Comparison of ENCODE assay signal across 25 cellular contexts in the genomic region with DNA sequence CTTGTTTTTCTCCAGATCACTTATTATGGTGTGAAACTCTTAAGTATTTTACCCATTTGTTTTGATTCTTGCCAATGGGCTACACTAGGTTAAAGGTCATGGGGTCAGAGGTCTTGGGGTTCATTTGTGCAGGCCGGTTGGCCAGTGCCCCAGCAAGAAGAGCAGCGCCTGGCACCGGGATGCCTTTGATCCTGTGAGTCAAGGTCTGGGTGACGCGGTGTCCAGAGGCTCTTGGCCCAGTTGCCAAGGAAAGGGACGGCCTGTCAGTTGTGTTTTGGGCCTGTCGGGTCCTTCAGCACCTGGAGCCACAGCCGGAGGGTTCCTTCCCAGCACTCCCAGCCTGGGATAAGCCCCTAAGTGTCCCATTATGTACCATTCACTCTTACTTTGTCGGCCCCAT. TPM values are rescaled to one million over a fixed set of nuclear protein-coding genes. Genes with fewer than 3 reads are reported as not detected.
"Had no signal": no experiment of that assay in that cellular context is flagged by ENCODE, and none has a peak within 500 bp of the region (broad histone marks: within the 10 kb centered on the region; RNA-seq: fewer than 3 reads in every experiment).

No MANE protein-coding gene starts in this region.

- H3K4me3 ChIP-seq: Peyer's patch, SJSA1 had no signal

- H3K4me2 ChIP-seq: SK-N-SH had no signal

- ATAC-seq: activated CD8-positive, alpha-beta T cell treated with anti-CD3 and anti-CD28 coated beads for 36 hours; activated naive CD4-positive, alpha-beta T cell treated with anti-CD3 and anti-CD28 coated beads, Interleukin-2, amount 50 U/mL, for 72 hours; activated T-cell treated with anti-CD3 and anti-CD28 coated beads, Interleukin-2, amount 50 U/mL, for 4 hours; PC-3 had no signal

- DNase-seq: activated CD4-positive, alpha-beta T cell treated with anti-CD3 and anti-CD28 coated beads, Interleukin-2, amount 10 ng/mL, durations not matched to agents 24 days and 14 days; activated CD4-positive, alpha-beta T cell treated with anti-CD3 and anti-CD28 coated beads, Interleukin-2, amount 50 U/mL, for 4 hours; activated CD8-positive, alpha-beta T cell treated with anti-CD3 and anti-CD28 coated beads for 36 hours; activated gamma-delta T cell treated with Interleukin-2 at 50 U/mL for 16 hours; activated naive CD4-positive, alpha-beta T cell treated with anti-CD3 and anti-CD28 coated beads for 36 hours; activated T-cell treated with anti-CD3 and anti-CD28 coated beads, Interleukin-2, amount 50 U/mL, for 4 hours; caudate nucleus; NCI-H2029 treated with DMSO at 0.1 percent for 48 hours; NCI-H2107; NCI-H2171; NK-92 treated with Interleukin-12 subunit alpha and Interleukin-12 subunit beta, amount 100 ng/mL, for 24 hours; Peyer's patch; SK-N-SH; T-helper 1 cell; T-helper 2 cell; T1000 had no signal

- H3K4me1 ChIP-seq: Peyer's patch, SJSA1 had no signal

- H3K9ac ChIP-seq: SK-N-SH had no signal

- H3K27me3 ChIP-seq: Peyer's patch had no signal

- H3K36me3 ChIP-seq: Peyer's patch, SJSA1 had no signal

- H3K9me3 ChIP-seq: Peyer's patch, SJSA1, SK-N-SH had no signal

- FAIRE-seq: TTC549 had no signal

- H3K27ac ChIP-seq: Peyer's patch, SJSA1 had no signal

RNA-seq across cellular contexts. Expression of a gene that starts 25.1 kb away (rescaled TPM):
- total RNA-seq: activated CD4-positive, alpha-beta T cell treated with anti-CD3 and anti-CD28 coated beads, Interleukin-2, amount 10 ng/mL, durations not matched to agents 24 days and 14 days; activated CD8-positive, alpha-beta memory T cell treated with anti-CD3 and anti-CD28 coated beads for 36 hours; activated CD8-positive, alpha-beta T cell treated with anti-CD3 and anti-CD28 coated beads for 36 hours; activated naive CD4-positive, alpha-beta T cell treated with anti-CD3 and anti-CD28 coated beads for 36 hours; activated naive CD4-positive, alpha-beta T cell treated with anti-CD3 and anti-CD28 coated beads, Interleukin-2, amount 50 U/mL, for 72 hours; activated T-cell treated with anti-CD3 and anti-CD28 coated beads, Interleukin-2, amount 50 U/mL, for 4 hours; activated T-helper 1 cell treated with anti-CD3 and anti-CD28 coated beads, Interleukin-12 subunit alpha, Interleukin-12 subunit beta, Interleukin-2, Interleukin-4 antibody, amounts not matched to agents 30 ng/mL and 10 ng/mL and 1 ng/mL, durations not matched to agents 14 hours and 24 hours and 36 hours; M059J; SJSA1 had no signal

RNA-seq across cellular contexts. Expression of a gene that starts 55.8 kb away (rescaled TPM):
- total RNA-seq: activated T-helper 1 cell treated with anti-CD3 and anti-CD28 coated beads, Interleukin-12 subunit alpha, Interleukin-12 subunit beta, Interleukin-2, Interleukin-4 antibody, amounts not matched to agents 30 ng/mL and 10 ng/mL and 1 ng/mL, durations not matched to agents 14 hours and 24 hours and 36 hours; bronchial epithelial cell; cerebellum; M059J; Peyer's patch; SJSA1 had no signal
